Comparison of ENCODE assay signal across 26 cellular contexts in genomic region chr18:56315363-56315762, GRCh38.
DNase-seq lines count a peak whose midpoint lies in the region; ATAC-seq, FAIRE-seq and TF ChIP-seq lines count a peak whose summit lies in the region.
"Had no signal": no experiment of that assay in that cellular context is flagged by ENCODE, and none has a peak within 500 bp of the region (broad histone marks: within the 10 kb centered on the region; RNA-seq: fewer than 3 reads in every experiment).

No MANE protein-coding gene starts in this region.

- no peaks in the 10 kb centered on the region for H3K79me2 ChIP-seq in astrocyte (ENCODE audit: insufficient read depth, low read length)

- DNase-seq in AG09309 (ENCODE audit: low read depth) (peak; percentile 24), HFFc6 (peak; percentile 50), astrocyte (ENCODE audit: low read depth) (peak; percentile 55), fibroblast of pulmonary artery (ENCODE audit: low read depth) (peak; percentile 24), type B pancreatic cell (ENCODE audit: extremely low spot score, unreplicated experiment) (no peak)
- DNase-seq in stimulated activated CD4-positive, alpha-beta T cell treated with anti-CD3 and anti-CD28 coated beads, Interleukin-12 subunit alpha, Interleukin-12 subunit beta, amount 100 ng/mL, for 4 hours = no peak
- DNase-seq: ACHN; activated CD4-positive, alpha-beta T cell treated with anti-CD3 and anti-CD28 coated beads for 36 hours; activated naive CD4-positive, alpha-beta T cell treated with anti-CD3 and anti-CD28 coated beads, Interleukin-2, amount 50 U/mL, for 16 hours; activated T-cell treated with anti-CD3 and anti-CD28 coated beads, Interleukin-2, amount 50 U/mL, for 72 hours; CD8-positive, alpha-beta memory T cell; colonic mucosa; DND-41; HCEC 1CT; left lung; natural killer cell; NCI-H1417 treated with DMSO at 0.1 percent for 48 hours; NCI-H526; pancreas; right lobe of liver; SHP77 treated with DMSO at 0.1 percent for 48 hours; T-cell had no signal

- no peak overlapping the region for H3K27ac Mint-ChIP-seq in HFFc6
- no peak overlapping the region for H3K27ac Mint-ChIP-seq in astrocyte (ENCODE audit: unreplicated experiment)
- no peak overlapping the region for H3K27ac Mint-ChIP-seq in type B pancreatic cell
- H3K27ac Mint-ChIP-seq: activated CD4-positive, alpha-beta T cell treated with anti-CD3 and anti-CD28 coated beads for 36 hours; activated T-cell treated with anti-CD3 and anti-CD28 coated beads, Interleukin-2, amount 50 U/mL, for 72 hours; CD8-positive, alpha-beta memory T cell; mesothelial cell of epicardium; natural killer cell; T-cell had no signal

- no peak for TF ChIP-seq CTCF in AG09309 (IDR thresholded peaks at IDR 0.05; ENCODE audit: control insufficient read depth, insufficient read depth, low read depth, low read length, missing control alignments)
- no peak for TF ChIP-seq CTCF in HFFc6 (IDR thresholded peaks at IDR 0.05)
- no peak for TF ChIP-seq CTCF in astrocyte (IDR thresholded peaks at IDR 0.05; ENCODE audit: insufficient read depth, low read depth, low read length)
- no peak for TF ChIP-seq CTCF in fibroblast of pulmonary artery (IDR thresholded peaks at IDR 0.05; ENCODE audit: low read length, missing control alignments)
- TF ChIP-seq CTCF in type B pancreatic cell (conservative IDR thresholded peaks at IDR 0.05) = no peak

- no peaks in the 10 kb centered on the region for H4K20me1 ChIP-seq in astrocyte (ENCODE audit: insufficient read depth, low read length)

- no peaks in the 10 kb centered on the region for H3K4me1 ChIP-seq in astrocyte (ENCODE audit: insufficient read depth, low read length)
- H3K4me1 ChIP-seq: colonic mucosa, left lung, pancreas, right lobe of liver had no signal

- H3K4me2 ChIP-seq in astrocyte (ENCODE audit: low read length) = no peak overlapping the region

- no peak overlapping the region for H3K9ac ChIP-seq in astrocyte (ENCODE audit: low read length)

- H3K36me3 ChIP-seq in astrocyte (ENCODE audit: insufficient read depth, low read length) = no peaks in the 10 kb centered on the region
- H3K36me3 ChIP-seq: colonic mucosa, left lung, pancreas, right lobe of liver had no signal

- H3K9me3 ChIP-seq in astrocyte (ENCODE audit: insufficient read depth, low read depth, low read length) = no peaks in the 10 kb centered on the region
- H3K9me3 ChIP-seq: colonic mucosa, left lung, pancreas, right lobe of liver had no signal

- H3K9me3 Mint-ChIP-seq in HFFc6 (no peaks in the 10 kb centered on the region), astrocyte (ENCODE audit: unreplicated experiment) (no peaks in the 10 kb centered on the region), type B pancreatic cell (no peaks in the 10 kb centered on the region)
- H3K9me3 Mint-ChIP-seq: natural killer cell, T-cell had no signal

- H3K4me3 ChIP-seq in AG09309 (ENCODE audit: control insufficient read depth, low read depth, low read length) (no peak overlapping the region), astrocyte (ENCODE audit: insufficient read depth, low read depth, low read length) (no peak overlapping the region), fibroblast of pulmonary artery (replicated peaks; ENCODE audit: low read depth, low read length) (no peak overlapping the region)
- H3K4me3 ChIP-seq: colonic mucosa, left lung, pancreas, right lobe of liver had no signal

- H3K27me3 Mint-ChIP-seq in HFFc6 (ENCODE audit: insufficient read depth) (no peaks in the 10 kb centered on the region; the same call in 1 of the 2 replicates), astrocyte (ENCODE audit: low read depth, unreplicated experiment) (peaks cover 2% of the 10 kb centered on the region), type B pancreatic cell (peaks cover 2% of the 10 kb centered on the region)
- H3K27me3 Mint-ChIP-seq: activated CD4-positive, alpha-beta T cell treated with anti-CD3 and anti-CD28 coated beads for 36 hours; CD8-positive, alpha-beta memory T cell had no signal

- no peaks in the 10 kb centered on the region for H3K36me3 Mint-ChIP-seq in HFFc6 (ENCODE audit: low read depth)
- H3K36me3 Mint-ChIP-seq in astrocyte (ENCODE audit: low read depth, unreplicated experiment) = no peaks in the 10 kb centered on the region
- no peaks in the 10 kb centered on the region for H3K36me3 Mint-ChIP-seq in type B pancreatic cell
- H3K36me3 Mint-ChIP-seq: CD8-positive, alpha-beta memory T cell; mesothelial cell of epicardium; natural killer cell; T-cell had no signal

- no peaks in the 10 kb centered on the region for H3K27me3 ChIP-seq in astrocyte (ENCODE audit: insufficient read depth, low read length)
- H3K27me3 ChIP-seq: colonic mucosa, left lung, pancreas, right lobe of liver had no signal

- no peak for ATAC-seq in HG02610 (IDR thresholded peaks at IDR 0.05; ENCODE audit: unreplicated experiment)
- no peak for ATAC-seq in HG02973 (IDR thresholded peaks at IDR 0.05; ENCODE audit: unreplicated experiment)
- ATAC-seq: activated CD4-positive, alpha-beta T cell treated with anti-CD3 and anti-CD28 coated beads for 36 hours; activated T-cell treated with anti-CD3 and anti-CD28 coated beads, Interleukin-2, amount 50 U/mL, for 72 hours; left lung; natural killer cell; right lobe of liver; T-cell had no signal

- H3K4me3 Mint-ChIP-seq in HFFc6 (no peak overlapping the region), astrocyte (ENCODE audit: unreplicated experiment) (no peak overlapping the region), type B pancreatic cell (no peak overlapping the region)
- H3K4me3 Mint-ChIP-seq: activated CD4-positive, alpha-beta T cell treated with anti-CD3 and anti-CD28 coated beads for 36 hours; activated T-cell treated with anti-CD3 and anti-CD28 coated beads, Interleukin-2, amount 50 U/mL, for 72 hours; CD8-positive, alpha-beta memory T cell; mesothelial cell of epicardium; natural killer cell; T-cell had no signal

- H3K4me1 Mint-ChIP-seq in HFFc6 (ENCODE audit: low read depth) (peaks cover 34% of the 10 kb centered on the region), astrocyte (ENCODE audit: low read depth, unreplicated experiment) (peaks cover 15% of the 10 kb centered on the region), type B pancreatic cell (ENCODE audit: unreplicated experiment) (peaks cover 22% of the 10 kb centered on the region)
- H3K4me1 Mint-ChIP-seq: activated CD4-positive, alpha-beta T cell treated with anti-CD3 and anti-CD28 coated beads for 36 hours; CD8-positive, alpha-beta memory T cell; natural killer cell had no signal

- FAIRE-seq in astrocyte (lab: Jason Lieb, UNC) = peak; percentile 50
- FAIRE-seq: pancreas, TTC549 had no signal

- H3K27ac ChIP-seq in astrocyte (ENCODE audit: low read depth, low read length) = no peak overlapping the region
- H3K27ac ChIP-seq: colonic mucosa, left lung, pancreas, right lobe of liver had no signal

- H2AFZ ChIP-seq in astrocyte (ENCODE audit: low read depth, low read length) = no peak overlapping the region

Comparison
In these comparisons a context has a peak if more than half of its experiments do, and no peak if none do; other contexts are left out.
1. DNase-seq: peak in AG09309 (single experiment), HFFc6 (single experiment), astrocyte (single experiment) and fibroblast of pulmonary artery (single experiment); none in stimulated activated CD4-positive, alpha-beta T cell treated with anti-CD3 and anti-CD28 coated beads, Interleukin-12 subunit alpha, Interleukin-12 subunit beta, amount 100 ng/mL, for 4 hours (single experiment) and type B pancreatic cell (single experiment).